22 cellular contexts compared by ENCODE assay signal in genomic region chr6:362924-363249, GRCh38. TPM values are rescaled to one million over a fixed set of nuclear protein-coding genes. Genes with fewer than 3 reads are reported as not detected.
DNase-seq lines count a peak whose midpoint lies in the region; ATAC-seq, FAIRE-seq and TF ChIP-seq lines count a peak whose summit lies in the region.
"Had no signal": no experiment of that assay in that cellular context is flagged by ENCODE, and none has a peak within 500 bp of the region (broad histone marks: within the 10 kb centered on the region; RNA-seq: fewer than 3 reads in every experiment).

No MANE protein-coding gene starts in this region.

- H2AK5ac ChIP-seq in trophoblast cell (ENCODE audit: low read length) = no peak overlapping the region

- H3K79me2 ChIP-seq in OCI-LY1 (ENCODE audit: insufficient read depth, low read length) (no peaks in the 10 kb centered on the region), OCI-LY7 (ENCODE audit: insufficient read depth, low read depth, low read length) (no peaks in the 10 kb centered on the region), trophoblast cell (ENCODE audit: control insufficient read depth, insufficient read depth, low read length, poor library complexity) (no peaks in the 10 kb centered on the region)

- no peak overlapping the region for H2AFZ ChIP-seq in OCI-LY1 (ENCODE audit: low read length)
- no peak overlapping the region for H2AFZ ChIP-seq in OCI-LY7 (ENCODE audit: low read length)
- no peak overlapping the region for H2AFZ ChIP-seq in trophoblast cell (ENCODE audit: insufficient read depth, low read length, poor library complexity)

- no peak for ATAC-seq in aorta (ENCODE audit: low FRiP score)

- no peak overlapping the region for H3K4me2 ChIP-seq in OCI-LY1 (ENCODE audit: low read length)
- H3K4me2 ChIP-seq in OCI-LY7 (ENCODE audit: low read length) = no peak overlapping the region
- H3K4me2 ChIP-seq in trophoblast cell (ENCODE audit: low read length) = no peak overlapping the region

- no peak overlapping the region for H3K23ac ChIP-seq in trophoblast cell (ENCODE audit: low read length)

- H3K9me3 ChIP-seq in OCI-LY1 (ENCODE audit: low read length) = no peaks in the 10 kb centered on the region
- no peaks in the 10 kb centered on the region for H3K9me3 ChIP-seq in OCI-LY7 (ENCODE audit: low read length)
- H3K9me3 ChIP-seq in kidney (ENCODE audit: control insufficient read depth in 1 of 2, low read length in 2 of 2) = peaks cover 3 to 4% of the 10 kb centered on the region in 2 donors
- H3K9me3 ChIP-seq in aorta (ENCODE audit: control insufficient read depth, low read length) = peaks cover 8% of the 10 kb centered on the region
- H3K9me3 ChIP-seq in trophoblast cell (ENCODE audit: insufficient read depth, low read depth, low read length) = peaks cover 48% of the 10 kb centered on the region

- H3K4me3 ChIP-seq in OCI-LY1 (ENCODE audit: low read depth, low read length, poor library complexity, severe bottlenecking) = no peak overlapping the region
- H3K4me3 ChIP-seq in OCI-LY7 (ENCODE audit: low read depth, low read length, poor library complexity, severe bottlenecking) = no peak overlapping the region
- no peak overlapping the region for H3K4me3 ChIP-seq in kidney (ENCODE audit: low read length in 2 of 2)
- no peak overlapping the region for H3K4me3 ChIP-seq in aorta (ENCODE audit: low read length in 2 of 2)
- H3K4me3 ChIP-seq in trophoblast cell (ENCODE audit: low read depth, low read length) = no peak overlapping the region
- H3K4me3 ChIP-seq: HAP-1 had no signal

- POLR2A ChIA-PET in OCI-LY7 (lab: Charles Lee) = interaction anchor here (0.6 to 8.0 kb wide), 13 partner anchors 8 to 179 kb away, joined by 3 to 81 read pairs (median 4); partner anchors contain the start of gene IRF4

- H3K36me3 ChIP-seq in OCI-LY1 (ENCODE audit: insufficient read depth, low read length) = no peaks in the 10 kb centered on the region
- no peaks in the 10 kb centered on the region for H3K36me3 ChIP-seq in OCI-LY7 (ENCODE audit: insufficient read depth, low read length)
- H3K36me3 ChIP-seq in kidney (ENCODE audit: control insufficient read depth in 1 of 2, insufficient read depth in 2 of 2, low read length in 2 of 2) = peaks cover 0 to 3% of the 10 kb centered on the region in 2 donors
- no peaks in the 10 kb centered on the region for H3K36me3 ChIP-seq in aorta (ENCODE audit: control insufficient read depth in 1 of 2, insufficient read depth in 2 of 2, low read length in 1 of 2)
- no peaks in the 10 kb centered on the region for H3K36me3 ChIP-seq in trophoblast cell (ENCODE audit: control insufficient read depth in 1 of 2, insufficient read depth in 2 of 2, low read length in 2 of 2)
- H3K36me3 ChIP-seq: HAP-1 had no signal

- FAIRE-seq in kidney (lab: Jason Lieb, UNC) = no peak
- FAIRE-seq: GM12891, GM18507, H54 had no signal

- DNase-seq in OCI-LY7 (ENCODE audit: low spot score) (no peak), kidney (peak; percentile 49), aorta (peak; percentile 13 to 65), trophoblast cell (no peak), foreskin melanocyte (no peak)
- DNase-seq: C1 segment of cervical spinal cord; Calu3; CD4-positive, alpha-beta memory T cell; COR-L47; DMS53; DMS79 treated with DMSO at 0.1 percent for 48 hours; GF-D8; GOT3; HFFc6 had no signal

- H4K20me1 ChIP-seq in OCI-LY1 (ENCODE audit: insufficient read depth, low read length) (no peaks in the 10 kb centered on the region), OCI-LY7 (ENCODE audit: insufficient read depth, low read length) (no peaks in the 10 kb centered on the region)

- no TSS peak for BruUV-seq in OCI-LY7 (replicated peaks; lab: Mats Ljungman, UMichigan)

- CTCF ChIA-PET in OCI-LY7 (lab: Charles Lee; ENCODE audit: unreplicated experiment) = no interaction called here

- H3K4ac ChIP-seq in trophoblast cell (ENCODE audit: low read depth, low read length) = no peak overlapping the region

- no peak overlapping the region for H4K91ac ChIP-seq in trophoblast cell (ENCODE audit: low read depth, low read length)

- no peaks in the 10 kb centered on the region for H3K27me3 ChIP-seq in OCI-LY1 (ENCODE audit: insufficient read depth, low read length)
- H3K27me3 ChIP-seq in aorta (ENCODE audit: control insufficient read depth in 1 of 2, insufficient read depth in 2 of 2, low read length in 1 of 2) = no peaks in the 10 kb centered on the region
- H3K27me3 ChIP-seq in trophoblast cell (ENCODE audit: insufficient read depth, low read length) = no peaks in the 10 kb centered on the region

- H3K9ac ChIP-seq in OCI-LY1 (ENCODE audit: low read length) (no peak overlapping the region), kidney (ENCODE audit: low read length in 2 of 2) (no peak overlapping the region), trophoblast cell (ENCODE audit: low read length) (no peak overlapping the region)

- H4K12ac ChIP-seq in trophoblast cell (ENCODE audit: low read depth, low read length) = no peak overlapping the region

- H3K79me1 ChIP-seq in trophoblast cell (ENCODE audit: low read length) = no peaks in the 10 kb centered on the region

- H3K18ac ChIP-seq in trophoblast cell (ENCODE audit: low read length) = no peak overlapping the region

- no peak for TF ChIP-seq CTCF in OCI-LY1 (IDR thresholded peaks at IDR 0.05; ENCODE audit: low read length)
- TF ChIP-seq CTCF in OCI-LY7 (conservative IDR thresholded peaks at IDR 0.05; ENCODE audit: low read length) = no peak
- TF ChIP-seq CTCF in kidney (IDR thresholded peaks at IDR 0.05; ENCODE audit: borderline replicate concordance, extremely low read depth, insufficient read depth) = no peak

- peak overlapping the region; percentile 97 for H3K27ac ChIP-seq in OCI-LY1 (ENCODE audit: low read depth, low read length, poor library complexity, severe bottlenecking)
- H3K27ac ChIP-seq in OCI-LY7 (ENCODE audit: low read depth, low read length, poor library complexity, severe bottlenecking) = peak overlapping the region; percentile 95
- no peak overlapping the region for H3K27ac ChIP-seq in kidney (ENCODE audit: low read depth in 2 of 2, low read length in 2 of 2)
- no peak overlapping the region for H3K27ac ChIP-seq in aorta (ENCODE audit: low read depth in 1 of 2, low read length in 2 of 2)
- no peak overlapping the region for H3K27ac ChIP-seq in trophoblast cell (ENCODE audit: low read depth, low read length)

- peaks cover 4% of the 10 kb centered on the region; the same call in 1 of the 2 replicates for H3F3A ChIP-seq in OCI-LY1 (ENCODE audit: insufficient read depth, low read length)

- no peaks in the 10 kb centered on the region for H3K9me2 ChIP-seq in OCI-LY1 (ENCODE audit: low read depth, low read length)
- no peaks in the 10 kb centered on the region for H3K9me2 ChIP-seq in OCI-LY7 (ENCODE audit: insufficient read depth, low read length)

- no peak overlapping the region for H3K14ac ChIP-seq in trophoblast cell (ENCODE audit: low read length)

- no peak overlapping the region for H2BK12ac ChIP-seq in trophoblast cell (ENCODE audit: low read length)

- H2BK120ac ChIP-seq in trophoblast cell (ENCODE audit: insufficient read depth, low read length, poor library complexity) = no peak overlapping the region

- H3K4me1 ChIP-seq in OCI-LY1 (ENCODE audit: insufficient read depth, low read length, severe bottlenecking) (peaks cover 91% of the 10 kb centered on the region), OCI-LY7 (ENCODE audit: insufficient read depth, low read length, poor library complexity, severe bottlenecking) (peaks cover 100% of the 10 kb centered on the region), kidney (ENCODE audit: control insufficient read depth in 1 of 2, insufficient read depth in 1 of 2, low read depth in 1 of 2, low read length in 2 of 2) (no peaks in the 10 kb centered on the region), aorta (ENCODE audit: control insufficient read depth in 1 of 2, insufficient read depth in 2 of 2, low read length in 2 of 2) (no peaks in the 10 kb centered on the region), trophoblast cell (ENCODE audit: control insufficient read depth in 1 of 2, insufficient read depth in 2 of 2, low read length in 2 of 2) (no peaks in the 10 kb centered on the region)
- H3K4me1 ChIP-seq: HAP-1 had no signal

- intact Hi-C loops in OCI-LY7 (cut with micrococcal nuclease; ENCODE audit: unreplicated experiment) = no loop called here
- intact Hi-C loops in kidney (cut with DNase I) = no loop called here
- intact Hi-C loops in aorta (cut with DNase I) = no loop called here

- WGBS in aorta, 2 donors = 79 to 82% methylated on average over 5 of the region's 5 CpGs
- no CpG with 5 or more reads among the region's 5 CpGs for WGBS in trophoblast cell (ENCODE audit: extremely low coverage, insufficient coverage, insufficient read length)

- no peak overlapping the region for H2BK5ac ChIP-seq in trophoblast cell (ENCODE audit: low read depth, low read length, poor library complexity)

- no peak overlapping the region for H4K8ac ChIP-seq in trophoblast cell (ENCODE audit: low read depth, low read length)

RNA-seq across cellular contexts. Expression of gene IRF4, which starts 28.7 kb away (rescaled TPM):
- 143 and 189 TPM in 2 replicates for total RNA-seq in OCI-LY7 (2014; rRNA removed; shearing (Covaris generic))
- total RNA-seq in OCI-LY7 (2022) = 281 and 291 TPM in 2 replicates
- total RNA-seq in kidney = 23.7 TPM
- polyA plus RNA-seq in kidney (ENCODE audit: insufficient read depth, low read depth, low replicate concordance) = not detected
- total RNA-seq in aorta = 1 to 10 TPM; 1.6 to 3.8 TPM
- polyA plus RNA-seq in aorta = under 1 TPM; 0.10 to 0.25 TPM
- polyA plus RNA-seq in trophoblast cell (2013) = 0.44 and 0.53 TPM in 2 replicates
- total RNA-seq: A172, Calu3, G401, HFFc6 had no signal
- polyA plus RNA-seq: BJ had no signal

Comparison
In these comparisons a context has a peak if more than half of its experiments do, and no peak if none do; other contexts are left out.
1. H3K27ac ChIP-seq: peak in OCI-LY1 (single experiment) and OCI-LY7 (single experiment); none in kidney (0 of 2), aorta (0 of 2) and trophoblast cell (single experiment).
2. DNase-seq: peak in kidney (single experiment) and aorta (2 of 2); none in OCI-LY7 (single experiment), trophoblast cell (0 of 2) and foreskin melanocyte (single experiment).